In genomic region chr9:4490705-4491620, GRCh38 we compare ENCODE assay signal across 1 cellular context.
TF ChIP-seq lines count a peak whose summit lies in the region.

No MANE protein-coding gene starts in this region.

TF ChIP-seq in GM12878, 131 proteins besides CTCF, POLR2A, EP300 and RAD21 (continued from another document):
- TF ChIP-seq, protein P1, sequence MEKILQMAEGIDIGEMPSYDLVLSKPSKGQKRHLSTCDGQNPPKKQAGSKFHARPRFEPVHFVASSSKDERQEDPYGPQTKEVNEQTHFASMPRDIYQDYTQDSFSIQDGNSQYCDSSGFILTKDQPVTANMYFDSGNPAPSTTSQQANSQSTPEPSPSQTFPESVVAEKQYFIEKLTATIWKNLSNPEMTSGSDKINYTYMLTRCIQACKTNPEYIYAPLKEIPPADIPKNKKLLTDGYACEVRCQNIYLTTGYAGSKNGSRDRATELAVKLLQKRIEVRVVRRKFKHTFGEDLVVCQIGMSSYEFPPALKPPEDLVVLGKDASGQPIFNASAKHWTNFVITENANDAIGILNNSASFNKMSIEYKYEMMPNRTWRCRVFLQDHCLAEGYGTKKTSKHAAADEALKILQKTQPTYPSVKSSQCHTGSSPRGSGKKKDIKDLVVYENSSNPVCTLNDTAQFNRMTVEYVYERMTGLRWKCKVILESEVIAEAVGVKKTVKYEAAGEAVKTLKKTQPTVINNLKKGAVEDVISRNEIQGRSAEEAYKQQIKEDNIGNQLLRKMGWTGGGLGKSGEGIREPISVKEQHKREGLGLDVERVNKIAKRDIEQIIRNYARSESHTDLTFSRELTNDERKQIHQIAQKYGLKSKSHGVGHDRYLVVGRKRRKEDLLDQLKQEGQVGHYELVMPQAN (conservative IDR thresholded peaks at IDR 0.05), result 0 out of 2 replicates have a peak, but pooled peaks have one; percentile 1
- 0 out of 4 replicates have a peak, but pooled peaks of 1 of the 2 experiments have one; percentile 14 for TF ChIP-seq ETV6 (conservative IDR thresholded peaks at IDR 0.05 in 1 of 2, IDR thresholded peaks at IDR 0.05 in 1 of 2; ENCODE audit: borderline replicate concordance in 1 of 2, low read depth in 1 of 2)
- TF ChIP-seq EZH2 (IDR thresholded peaks at IDR 0.05; ENCODE audit: borderline replicate concordance, control insufficient read depth, low read depth, low read length), result no peak
- TF ChIP-seq, protein P2, sequence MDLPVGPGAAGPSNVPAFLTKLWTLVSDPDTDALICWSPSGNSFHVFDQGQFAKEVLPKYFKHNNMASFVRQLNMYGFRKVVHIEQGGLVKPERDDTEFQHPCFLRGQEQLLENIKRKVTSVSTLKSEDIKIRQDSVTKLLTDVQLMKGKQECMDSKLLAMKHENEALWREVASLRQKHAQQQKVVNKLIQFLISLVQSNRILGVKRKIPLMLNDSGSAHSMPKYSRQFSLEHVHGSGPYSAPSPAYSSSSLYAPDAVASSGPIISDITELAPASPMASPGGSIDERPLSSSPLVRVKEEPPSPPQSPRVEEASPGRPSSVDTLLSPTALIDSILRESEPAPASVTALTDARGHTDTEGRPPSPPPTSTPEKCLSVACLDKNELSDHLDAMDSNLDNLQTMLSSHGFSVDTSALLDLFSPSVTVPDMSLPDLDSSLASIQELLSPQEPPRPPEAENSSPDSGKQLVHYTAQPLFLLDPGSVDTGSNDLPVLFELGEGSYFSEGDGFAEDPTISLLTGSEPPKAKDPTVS (IDR thresholded peaks at IDR 0.05; ENCODE audit: low read depth, low read length), result no peak
- TF ChIP-seq SMAD1 (IDR thresholded peaks at IDR 0.05; ENCODE audit: low read depth, partially characterized antibody), result no peak
- TF ChIP-seq TBL1XR1 (IDR thresholded peaks at IDR 0.05; ENCODE audit: low read depth, low read length), result no peak
- TF ChIP-seq RB1 (IDR thresholded peaks at IDR 0.05; ENCODE audit: borderline replicate concordance), result no peak
- no peak for TF ChIP-seq WRNIP1 (IDR thresholded peaks at IDR 0.05; ENCODE audit: borderline replicate concordance, low read depth, low read length)
- peak; percentile 45; the same call in 1 of the 2 replicates for TF ChIP-seq KDM1A (IDR thresholded peaks at IDR 0.05; ENCODE audit: borderline replicate concordance)
- TF ChIP-seq STAT3 (IDR thresholded peaks at IDR 0.05; ENCODE audit: low read depth, low read length), result no peak
- TF ChIP-seq IKZF2 (IDR thresholded peaks at IDR 0.05), result 0 out of 4 replicates have a peak, but pooled peaks of 1 of the 2 experiments have one; percentile 8
- TF ChIP-seq, protein P3, sequence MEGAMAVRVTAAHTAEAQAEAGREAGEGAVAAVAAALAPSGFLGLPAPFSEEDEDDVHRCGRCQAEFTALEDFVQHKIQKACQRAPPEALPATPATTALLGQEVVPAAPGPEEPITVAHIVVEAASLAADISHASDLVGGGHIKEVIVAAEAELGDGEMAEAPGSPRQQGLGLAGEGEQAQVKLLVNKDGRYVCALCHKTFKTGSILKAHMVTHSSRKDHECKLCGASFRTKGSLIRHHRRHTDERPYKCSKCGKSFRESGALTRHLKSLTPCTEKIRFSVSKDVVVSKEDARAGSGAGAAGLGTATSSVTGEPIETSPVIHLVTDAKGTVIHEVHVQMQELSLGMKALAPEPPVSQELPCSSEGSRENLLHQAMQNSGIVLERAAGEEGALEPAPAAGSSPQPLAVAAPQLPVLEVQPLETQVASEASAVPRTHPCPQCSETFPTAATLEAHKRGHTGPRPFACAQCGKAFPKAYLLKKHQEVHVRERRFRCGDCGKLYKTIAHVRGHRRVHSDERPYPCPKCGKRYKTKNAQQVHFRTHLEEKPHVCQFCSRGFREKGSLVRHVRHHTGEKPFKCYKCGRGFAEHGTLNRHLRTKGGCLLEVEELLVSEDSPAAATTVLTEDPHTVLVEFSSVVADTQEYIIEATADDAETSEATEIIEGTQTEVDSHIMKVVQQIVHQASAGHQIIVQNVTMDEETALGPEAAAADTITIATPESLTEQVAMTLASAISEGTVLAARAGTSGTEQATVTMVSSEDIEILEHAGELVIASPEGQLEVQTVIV (IDR thresholded peaks at IDR 0.05; ENCODE audit: borderline replicate concordance, partially characterized antibody), result no peak
- TF ChIP-seq HDAC6 (IDR thresholded peaks at IDR 0.05; ENCODE audit: unreplicated experiment), result peak; percentile 12
TF ChIP-seq in GM12878: peak in this region for 7.
